In genomic region chr20:17609978-17610377, GRCh38 we compare ENCODE assay signal across 12 cellular contexts. TPM values are rescaled to one million over a fixed set of nuclear protein-coding genes. Genes with fewer than 3 reads are reported as not detected.
A peak's percentile ranks its signal among the peaks of the same experiment; 100 is the strongest.
DNase-seq lines count a peak whose midpoint lies in the region; ATAC-seq and TF ChIP-seq lines count a peak whose summit lies in the region.
"Had no signal": no experiment of that assay in that cellular context is flagged by ENCODE, and none has a peak within 500 bp of the region (broad histone marks: within the 10 kb centered on the region; RNA-seq: fewer than 3 reads in every experiment).

No MANE protein-coding gene starts in this region.

- H3K36me3 ChIP-seq in Caco-2 (ENCODE audit: control insufficient read depth, insufficient read depth, low read length): peaks cover 6% of the 10 kb centered on the region
- peaks cover 58 to 64% of the 10 kb centered on the region in 2 donors for H3K36me3 ChIP-seq in ascending aorta

- DNase-seq in Caco-2 (peak in 1 of 2 experiments; percentile 3), ascending aorta (ENCODE audit: low spot score in 2 of 2) (peak in 1 of 2 donors; percentile 52), NCI-H82 treated with DMSO at 0.1 percent for 48 hours (lab: John Stamatoyannopoulos, UW; ENCODE audit: unreplicated experiment) (no peak)
- DNase-seq: GOT3, hippocampal formation, NCI-H82 had no signal

- POLR2A ChIA-PET in Caco-2 (lab: Charles Lee): interaction anchor here (1.5 kb wide), 1 partner anchor 40 kb away, joined by 8 read pairs; the partner anchor contains the start of gene DSTN

- no peak for TF ChIP-seq CTCF in 22Rv1 (IDR thresholded peaks at IDR 0.05)
- TF ChIP-seq CTCF in Caco-2 (IDR thresholded peaks at IDR 0.05; ENCODE audit: insufficient read depth in 1 of 2, low read depth in 1 of 2, low read length in 1 of 2, severe bottlenecking in 1 of 2, unreplicated experiment in 1 of 2): no peak
- no peak for TF ChIP-seq CTCF in ascending aorta (IDR thresholded peaks at IDR 0.05)
- TF ChIP-seq CTCF in nephron (IDR thresholded peaks at IDR 0.05; ENCODE audit: unreplicated experiment in 3 of 3): no peak

- H3K4me3 Mint-ChIP-seq in Caco-2 (ENCODE audit: unreplicated experiment) (peak overlapping the region; percentile 24), nephron (no peak overlapping the region)
- H3K4me3 Mint-ChIP-seq: memory B cell had no signal

- H3K27ac ChIP-seq in 22Rv1 (peak overlapping the region; percentile 52), ascending aorta (peak overlapping the region; percentile 84 to 93)

- peak overlapping the region; percentile 63 for H3K27ac Mint-ChIP-seq in Caco-2 (ENCODE audit: unreplicated experiment)
- peak overlapping the region in 2 of 3 experiments; percentile 68 to 73 for H3K27ac Mint-ChIP-seq in nephron
- H3K27ac Mint-ChIP-seq: memory B cell had no signal

- H3K27me3 ChIP-seq in Caco-2 (replicated peaks; ENCODE audit: control insufficient read depth, insufficient read depth, low read length) (no peaks in the 10 kb centered on the region), ascending aorta (no peaks in the 10 kb centered on the region)

- H3K4me1 Mint-ChIP-seq in Caco-2 (ENCODE audit: low read depth, unreplicated experiment): peaks cover 10% of the 10 kb centered on the region
- peaks cover 13% of the 10 kb centered on the region for H3K4me1 Mint-ChIP-seq in nephron
- H3K4me1 Mint-ChIP-seq: memory B cell had no signal

- no peaks in the 10 kb centered on the region for H3K9me3 ChIP-seq in Caco-2
- H3K9me3 ChIP-seq in ascending aorta: no peaks in the 10 kb centered on the region

- H3K4me3 ChIP-seq in Caco-2 (ENCODE audit: low read depth, low read length) (no peak overlapping the region), ascending aorta (peak overlapping the region in 1 of 2 donors; percentile 16)

- H3K9me3 Mint-ChIP-seq in Caco-2 (ENCODE audit: unreplicated experiment) (no peaks in the 10 kb centered on the region), nephron (no peaks in the 10 kb centered on the region)
- H3K9me3 Mint-ChIP-seq: memory B cell had no signal

- H3K27me3 Mint-ChIP-seq in Caco-2 (ENCODE audit: insufficient read depth, unreplicated experiment) (no peaks in the 10 kb centered on the region), nephron (ENCODE audit: low read depth) (no peaks in the 10 kb centered on the region)
- H3K27me3 Mint-ChIP-seq: memory B cell had no signal

- H3K4me1 ChIP-seq in Caco-2 (peaks cover 7% of the 10 kb centered on the region), ascending aorta (peaks cover 46 to 93% of the 10 kb centered on the region in 2 donors)

- ATAC-seq in GM21447 (IDR thresholded peaks at IDR 0.05; ENCODE audit: unreplicated experiment) (no peak), GM18861 (IDR thresholded peaks at IDR 0.05; ENCODE audit: unreplicated experiment) (no peak), GM18870 (IDR thresholded peaks at IDR 0.05; ENCODE audit: unreplicated experiment) (no peak)

- no TSS peak for BruUV-seq in Caco-2 (replicated peaks; lab: Mats Ljungman, UMichigan)

- CTCF ChIA-PET in Caco-2 (lab: Charles Lee): interaction anchor here (0.6 to 2.6 kb wide), 2 partner anchors 73 to 83 kb away, joined by 3 to 8 read pairs; no protein-coding TSS in a partner anchor

- intact Hi-C loops in Caco-2 (cut with micrococcal nuclease; ENCODE audit: unreplicated experiment) (loop anchor here (1.0 to 10.0 kb wide), 4 partner anchors 73 to 805 kb away; no protein-coding TSS in a partner anchor), ascending aorta (cut with DNase I) (no loop called here)

- H3K36me3 Mint-ChIP-seq in Caco-2 (ENCODE audit: insufficient read depth, unreplicated experiment): peaks cover 98% of the 10 kb centered on the region
- H3K36me3 Mint-ChIP-seq in nephron (ENCODE audit: low read depth): peaks cover 21% of the 10 kb centered on the region

RNA-seq across cellular contexts. Expression of gene DSTN, which starts 40.1 kb away (rescaled TPM):
- total RNA-seq in Caco-2 (2022): 313 and 318 TPM in 2 replicates
- 452 TPM for total RNA-seq in ascending aorta
